ENCODE assay signal across 28 cellular contexts in the genomic region with DNA sequence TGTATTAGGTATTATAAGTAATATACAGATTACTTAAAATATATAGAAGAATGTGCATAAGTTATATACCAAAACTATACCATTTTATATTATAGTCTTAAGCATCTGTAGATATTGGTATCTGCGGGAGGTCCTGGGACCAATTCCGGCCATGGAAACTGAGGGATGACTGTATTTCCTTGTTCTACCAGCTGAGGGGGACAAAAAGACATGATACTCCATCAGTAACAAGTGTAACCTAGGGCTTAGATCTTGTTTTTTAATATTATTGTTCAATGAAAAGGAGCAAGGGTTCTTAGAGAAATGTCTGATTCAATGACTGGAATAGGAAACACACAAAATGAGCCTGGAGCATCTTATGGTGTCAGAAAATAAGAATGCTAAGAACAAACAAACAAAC.
"Had no signal": no experiment of that assay in that cellular context is flagged by ENCODE, and none has a peak within 500 bp of the region (broad histone marks: within the 10 kb centered on the region; RNA-seq: fewer than 3 reads in every experiment).

No MANE protein-coding gene starts in this region.

- ATAC-seq: heart right ventricle; left colon; left ventricle myocardium superior; natural killer cell; stimulated activated memory B cell treated with anti-CD40 and anti-IgM and Interleukin-4, amounts not matched to agents 10 μg/mL and 1 μg/mL and 100 μg/mL, for 72 hours; stimulated activated naive CD8-positive, alpha-beta T cell treated with anti-CD3 and anti-CD28 coated beads, Interleukin-15, Interleukin-2, amounts not matched to agents 100 U/mL and 50 U/mL, for 24 hours had no signal

- H3K27ac ChIP-seq: coronary artery, esophagus squamous epithelium, heart right ventricle, ovary, skin epidermis, spleen, testis, tibial artery had no signal

- H3K4me1 Mint-ChIP-seq: memory B cell; natural killer cell; stimulated activated memory B cell treated with anti-CD40 and anti-IgM and Interleukin-4, amounts not matched to agents 10 μg/mL and 1 μg/mL and 100 μg/mL, for 72 hours had no signal

- H3K27me3 Mint-ChIP-seq: memory B cell; stimulated activated memory B cell treated with anti-CD40 and anti-IgM and Interleukin-4, amounts not matched to agents 10 μg/mL and 1 μg/mL and 100 μg/mL, for 72 hours; type B pancreatic cell had no signal

- H3K36me3 Mint-ChIP-seq: memory B cell; natural killer cell; stimulated activated memory B cell treated with anti-CD40 and anti-IgM and Interleukin-4, amounts not matched to agents 10 μg/mL and 1 μg/mL and 100 μg/mL, for 72 hours; type B pancreatic cell had no signal

- H3K4me3 ChIP-seq: coronary artery, esophagus squamous epithelium, heart right ventricle, lung, ovary, skin epidermis, spleen, testis, tibial artery had no signal

- H3K36me3 ChIP-seq: esophagus squamous epithelium, heart right ventricle, ovary, spleen, tibial artery had no signal

- H3K27ac Mint-ChIP-seq: memory B cell; natural killer cell; stimulated activated memory B cell treated with anti-CD40 and anti-IgM and Interleukin-4, amounts not matched to agents 10 μg/mL and 1 μg/mL and 100 μg/mL, for 72 hours; type B pancreatic cell had no signal

- H3K4me3 Mint-ChIP-seq: memory B cell; natural killer cell; stimulated activated memory B cell treated with anti-CD40 and anti-IgM and Interleukin-4, amounts not matched to agents 10 μg/mL and 1 μg/mL and 100 μg/mL, for 72 hours; type B pancreatic cell had no signal

- DNase-seq: dermis blood vessel endothelial cell; effector memory CD4-positive, alpha-beta T cell; erythroblast; esophagus squamous epithelium; foreskin melanocyte; glutamatergic neuron; heart right ventricle; hippocampal formation; kidney glomerular epithelial cell; left colon; left ventricle myocardium superior; natural killer cell; occipital lobe; ovary; posterior cingulate gyrus; retina; spleen; stimulated activated CD4-positive, alpha-beta T cell treated with anti-CD3 and anti-CD28 coated beads, Interleukin-4, amount 100 ng/mL, for 4 hours; stimulated activated naive CD8-positive, alpha-beta T cell treated with anti-CD3 and anti-CD28 coated beads, Interleukin-15, Interleukin-2, amounts not matched to agents 100 U/mL and 50 U/mL, for 24 hours; substantia nigra; testis; tibial artery had no signal

- H3K9me3 Mint-ChIP-seq: stimulated activated memory B cell treated with anti-CD40 and anti-IgM and Interleukin-4, amounts not matched to agents 10 μg/mL and 1 μg/mL and 100 μg/mL, for 72 hours had no signal

- H3K27me3 ChIP-seq: esophagus squamous epithelium, heart right ventricle, ovary, spleen, testis, tibial artery had no signal
